ENCODE assay signal across 8 cellular contexts in the genomic region with DNA sequence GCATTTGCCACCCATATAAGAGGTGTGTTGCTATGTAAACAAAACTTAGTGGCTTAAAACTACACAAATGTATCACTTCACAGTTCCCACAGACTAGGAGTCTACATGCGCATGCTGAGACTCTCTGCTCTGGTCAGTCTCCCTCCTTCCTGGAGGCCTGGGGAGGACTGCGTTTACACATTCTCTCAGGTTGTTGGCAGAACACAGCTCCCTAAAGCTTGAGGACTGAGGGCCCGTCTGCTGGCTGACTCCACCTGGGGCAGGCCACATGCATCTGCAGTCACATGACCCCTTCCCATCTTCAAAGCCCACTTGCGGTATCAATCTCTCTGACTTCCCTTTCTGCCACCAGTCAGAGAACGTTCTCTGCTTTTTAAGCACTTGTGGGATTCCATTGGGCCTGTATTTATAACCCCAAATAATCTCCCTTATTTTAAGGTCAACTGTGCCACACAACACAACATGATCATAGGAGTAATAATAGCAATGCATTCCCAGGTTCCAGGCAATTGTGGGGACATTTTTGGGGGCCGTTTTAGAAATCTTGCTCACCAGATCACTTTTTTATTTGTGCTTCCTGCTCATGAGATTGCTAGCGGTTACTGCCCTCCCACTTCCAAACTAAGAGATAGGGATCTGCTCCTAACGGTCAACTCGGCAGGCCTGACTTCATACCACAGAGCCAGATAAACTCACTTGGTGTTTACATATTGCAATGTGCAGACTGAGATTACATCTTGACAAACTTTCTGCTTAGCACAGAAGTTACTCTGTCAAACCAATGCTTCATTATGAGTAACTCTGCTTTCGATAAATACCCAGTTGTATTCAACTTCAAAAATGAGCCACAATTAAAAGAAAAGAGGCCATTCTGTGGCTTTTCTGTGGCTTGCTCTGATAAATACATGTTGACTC.
DNase-seq lines count a peak whose midpoint lies in the region; ATAC-seq and TF ChIP-seq lines count a peak whose summit lies in the region.

No MANE protein-coding gene starts in this region.

- H3K27me3 ChIP-seq in body of pancreas: no peaks in the 10 kb centered on the region
- no peaks in the 10 kb centered on the region for H3K27me3 ChIP-seq in mesenchymal stem cell (ENCODE audit: control insufficient read depth in 1 of 2, insufficient read depth in 1 of 2, low read length in 2 of 2)

- H2BK5ac ChIP-seq in mesenchymal stem cell (ENCODE audit: low read depth, low read length, poor library complexity, severe bottlenecking): no peak overlapping the region

- H3K9ac ChIP-seq in mesenchymal stem cell (ENCODE audit: low read length): no peak overlapping the region

- H2BK12ac ChIP-seq in mesenchymal stem cell (ENCODE audit: low read length in 2 of 2): no peak overlapping the region

- peak; percentile 33 for ATAC-seq in GM19463 (IDR thresholded peaks at IDR 0.05; ENCODE audit: unreplicated experiment)
- ATAC-seq in body of pancreas: peak; percentile 42
- ATAC-seq in HG03378 (IDR thresholded peaks at IDR 0.05; ENCODE audit: unreplicated experiment): no peak

- TF ChIP-seq POLR2A in body of pancreas (IDR thresholded peaks at IDR 0.05): no peak

- H2BK15ac ChIP-seq in mesenchymal stem cell (ENCODE audit: low read depth, poor library complexity, severe bottlenecking): no peak overlapping the region

- H3K4me1 ChIP-seq in body of pancreas: peaks cover 35% of the 10 kb centered on the region
- H3K4me1 ChIP-seq in mesenchymal stem cell (ENCODE audit: control insufficient read depth, insufficient read depth, low read depth, low read length): peaks cover 3% of the 10 kb centered on the region

- WGBS in body of pancreas, 2 donors: 37 to 56% methylated on average over 9 to 10 of the region's 10 CpGs
- 40% methylated on average over 9 of the region's 10 CpGs for WGBS in mesenchymal stem cell

- no peak overlapping the region for H3K4ac ChIP-seq in mesenchymal stem cell (ENCODE audit: low read depth in 1 of 2, low read length in 2 of 2)

- no peak overlapping the region for H3K4me2 ChIP-seq in mesenchymal stem cell (ENCODE audit: low read length, poor library complexity, severe bottlenecking)

- H3K18ac ChIP-seq in mesenchymal stem cell (ENCODE audit: low read depth in 1 of 2, low read length in 2 of 2): peak overlapping the region in 1 of 2 experiments; percentile 58

- H3K79me1 ChIP-seq in mesenchymal stem cell (replicated peaks; ENCODE audit: low read length, poor library complexity, severe bottlenecking): peaks cover 33% of the 10 kb centered on the region

- peak overlapping the region; percentile 82 for H4K91ac ChIP-seq in mesenchymal stem cell (ENCODE audit: low read length)

- H3K36me3 ChIP-seq in body of pancreas (replicated peaks in 1 of 2; ENCODE audit: insufficient read depth in 1 of 2, low read depth in 2 of 2) (no peaks in the 10 kb centered on the region), mesenchymal stem cell (ENCODE audit: control insufficient read depth in 1 of 2, insufficient read depth in 2 of 2, low read depth in 1 of 2, low read length in 2 of 2) (no peaks in the 10 kb centered on the region)

- no peak overlapping the region for H2BK120ac ChIP-seq in mesenchymal stem cell (ENCODE audit: low read depth, low read length)

- H3K23ac ChIP-seq in mesenchymal stem cell (ENCODE audit: low read length in 2 of 2): no peak overlapping the region

- peak overlapping the region; percentile 82 for H4K8ac ChIP-seq in mesenchymal stem cell (ENCODE audit: low read length)

- H2AFZ ChIP-seq in mesenchymal stem cell (ENCODE audit: low read depth, low read length): no peak overlapping the region

- TF ChIP-seq CTCF in body of pancreas (IDR thresholded peaks at IDR 0.05): no peak

- no peak overlapping the region for H3K14ac ChIP-seq in mesenchymal stem cell (ENCODE audit: low read length in 2 of 2)

- H3K27ac ChIP-seq in body of pancreas: peak overlapping the region in 2 of 4 donors; percentile 19 to 51
- no peak overlapping the region for H3K27ac ChIP-seq in mesenchymal stem cell (ENCODE audit: low read length, poor library complexity, severe bottlenecking)

- intact Hi-C loops in body of pancreas (cut with DNase I): loop anchor here (10.0 kb wide), 1 partner anchor 124 kb away; no protein-coding TSS in a partner anchor

- H3K9me3 ChIP-seq in body of pancreas: no peaks in the 10 kb centered on the region
- no peaks in the 10 kb centered on the region for H3K9me3 ChIP-seq in mesenchymal stem cell (ENCODE audit: control insufficient read depth, low read length)

- H3K4me3 ChIP-seq in body of pancreas (no peak overlapping the region), mesenchymal stem cell (ENCODE audit: insufficient read depth in 1 of 2, low read depth in 1 of 2, low read length in 2 of 2) (no peak overlapping the region)

- DNase-seq in T-helper 1 cell (peak in 4 of 5 donors; percentile 20 to 72 (median 38)), body of pancreas (no peak), mesenchymal stem cell (peak; percentile 90), ureter (ENCODE audit: low spot score) (peak; percentile 65), cortex of kidney (lab: John Stamatoyannopoulos, UW) (no peak), NCI-H2227 treated with DMSO at 0.1 percent for 48 hours (lab: John Stamatoyannopoulos, UW) (no peak)

- no peak overlapping the region for H2AK5ac ChIP-seq in mesenchymal stem cell (ENCODE audit: low read length, severe bottlenecking)

Comparison
In these comparisons a context has a peak if more than half of its experiments do, and no peak if none do; other contexts are left out.
1. DNase-seq: peak in T-helper 1 cell (4 of 5), mesenchymal stem cell (single experiment) and ureter (single experiment); none in body of pancreas (0 of 4), cortex of kidney (single experiment) and NCI-H2227 treated with DMSO at 0.1 percent for 48 hours (single experiment).